In the genomic region with DNA sequence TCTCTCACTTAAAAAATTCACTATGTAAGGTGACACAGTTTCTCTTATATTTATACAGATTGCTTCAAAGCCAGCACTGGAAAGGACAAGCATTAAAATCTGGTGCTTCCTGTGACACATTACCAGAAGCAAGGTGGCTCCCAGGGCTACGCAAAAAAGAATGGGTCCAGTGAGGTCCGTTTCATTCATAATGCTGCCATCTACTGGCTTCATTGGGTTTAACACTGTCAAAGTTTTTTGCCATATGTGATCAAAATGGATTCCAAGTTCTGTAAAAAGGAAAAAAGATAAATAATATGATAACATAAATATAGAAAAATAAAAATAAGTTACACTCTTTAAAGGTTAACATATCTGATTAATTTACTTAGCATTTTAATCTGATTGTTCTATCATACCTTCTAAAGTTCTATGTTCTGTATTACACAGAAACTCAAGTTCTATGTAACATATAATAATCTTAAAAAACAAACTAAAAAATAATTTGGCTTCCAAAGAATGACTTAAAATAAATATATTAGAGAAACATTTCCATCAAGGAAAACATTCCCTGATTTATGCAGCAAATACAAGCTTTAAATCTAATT, we compare ENCODE assay signal across 8 cellular contexts. TPM values are rescaled to one million over a fixed set of nuclear protein-coding genes. Genes with fewer than 3 reads are reported as not detected.
DNase-seq lines count a peak whose midpoint lies in the region; ATAC-seq and TF ChIP-seq lines count a peak whose summit lies in the region.

No MANE protein-coding gene starts in this region.

- H3K27ac ChIP-seq in Karpas-422 (ENCODE audit: low read length) (no peak overlapping the region), body of pancreas (no peak overlapping the region)

- DNase-seq in activated gamma-delta T cell treated with Interleukin-2 at 50 U/mL for 16 hours (peak; percentile 5), activated gamma-delta T cell (lab: John Stamatoyannopoulos, UW) (no peak), HCEC 1CT (peak; percentile 6), Karpas-422 (peak; percentile 88), SHP77 treated with DMSO at 0.1 percent for 48 hours (lab: John Stamatoyannopoulos, UW) (peak; percentile 21), body of pancreas (peak; percentile 33 to 58 (median 42)), immature natural killer cell (peak; percentile 3 to 26 (median 20))
- peak; percentile 25 for DNase-seq in stimulated activated CD4-positive, alpha-beta T cell treated with anti-CD3 and anti-CD28 coated beads, Interleukin-1b, Interleukin-23, amount 100 ng/mL, for 48 hours

- 1 to 2% methylated on average over 2 of the region's 2 CpGs for WGBS in body of pancreas, 2 donors

- no peaks in the 10 kb centered on the region for H3K27me3 ChIP-seq in Karpas-422 (ENCODE audit: low read length)
- H3K27me3 ChIP-seq in body of pancreas, result no peaks in the 10 kb centered on the region

- ATAC-seq in body of pancreas, result peak; percentile 88

- H3K9me3 Mint-ChIP-seq in immature natural killer cell, result no peaks in the 10 kb centered on the region

- no peaks in the 10 kb centered on the region for H3K79me2 ChIP-seq in Karpas-422 (ENCODE audit: low read length)

- peaks cover 0 to 5% of the 10 kb centered on the region in 2 donors for H3K4me1 Mint-ChIP-seq in immature natural killer cell

- H3K4me3 Mint-ChIP-seq in immature natural killer cell, result no peak overlapping the region

- H3K27ac Mint-ChIP-seq in immature natural killer cell, result no peak overlapping the region

- no peaks in the 10 kb centered on the region for H3K9me2 ChIP-seq in Karpas-422 (replicated peaks; ENCODE audit: insufficient read depth, low read length)

- H4K20me1 ChIP-seq in Karpas-422 (ENCODE audit: insufficient read depth, low read depth, low read length), result no peaks in the 10 kb centered on the region

- intact Hi-C loops in body of pancreas (cut with DNase I), result no loop called here

- H3K4me2 ChIP-seq in Karpas-422 (ENCODE audit: low read depth, low read length, poor library complexity, severe bottlenecking), result no peak overlapping the region

- H3K27me3 Mint-ChIP-seq in immature natural killer cell (ENCODE audit: low read depth in 3 of 3), result peaks cover 0 to 3% (median 0%) of the 10 kb centered on the region in 3 donors

- H3K9ac ChIP-seq in Karpas-422 (ENCODE audit: low read length), result no peak overlapping the region

- no peaks in the 10 kb centered on the region for H3K36me3 Mint-ChIP-seq in immature natural killer cell

- H3K4me3 ChIP-seq in Karpas-422 (ENCODE audit: low read length) (no peak overlapping the region), body of pancreas (no peak overlapping the region)

- H3K4me1 ChIP-seq in Karpas-422 (ENCODE audit: low read length) (no peaks in the 10 kb centered on the region), body of pancreas (no peaks in the 10 kb centered on the region)

- no peaks in the 10 kb centered on the region for H3K9me3 ChIP-seq in Karpas-422 (ENCODE audit: low read length)
- no peaks in the 10 kb centered on the region for H3K9me3 ChIP-seq in body of pancreas

- TF ChIP-seq POLR2A in body of pancreas (IDR thresholded peaks at IDR 0.05), result no peak

- peak; percentile 21 to 65 (median 61) for TF ChIP-seq CTCF in body of pancreas (IDR thresholded peaks at IDR 0.05)

- no peak overlapping the region for H2AFZ ChIP-seq in Karpas-422 (ENCODE audit: low read length)

- no peaks in the 10 kb centered on the region for H3K36me3 ChIP-seq in Karpas-422 (ENCODE audit: insufficient read depth, low read length)
- no peaks in the 10 kb centered on the region for H3K36me3 ChIP-seq in body of pancreas (replicated peaks in 1 of 2; ENCODE audit: insufficient read depth in 1 of 2, low read depth in 2 of 2)

RNA-seq across cellular contexts. Expression of a gene that starts 22.1 kb away (rescaled TPM):
- not detected in 2 replicates for total RNA-seq in Karpas-422 (2014; rRNA removed; shearing (Covaris generic); ENCODE audit: low replicate concordance)
- not detected for total RNA-seq in body of pancreas
- not detected for polyA plus RNA-seq in immature natural killer cell

RNA-seq across cellular contexts. Expression of a gene that starts 48.8 kb away (rescaled TPM):
- 13.5 and 20.5 TPM in 2 replicates for total RNA-seq in Karpas-422 (2014; rRNA removed; shearing (Covaris generic); ENCODE audit: low replicate concordance)
- total RNA-seq in body of pancreas, result 10 to 100 TPM in 1 of 2 donors, 1 to 10 TPM in 1; 7.5 to 23.1 TPM
- polyA plus RNA-seq in immature natural killer cell, result 10 to 100 TPM in 2 of 3 donors, 1 to 10 TPM in 1; 9.3 to 16.1 (median 10.9) TPM
